In the genomic region with DNA sequence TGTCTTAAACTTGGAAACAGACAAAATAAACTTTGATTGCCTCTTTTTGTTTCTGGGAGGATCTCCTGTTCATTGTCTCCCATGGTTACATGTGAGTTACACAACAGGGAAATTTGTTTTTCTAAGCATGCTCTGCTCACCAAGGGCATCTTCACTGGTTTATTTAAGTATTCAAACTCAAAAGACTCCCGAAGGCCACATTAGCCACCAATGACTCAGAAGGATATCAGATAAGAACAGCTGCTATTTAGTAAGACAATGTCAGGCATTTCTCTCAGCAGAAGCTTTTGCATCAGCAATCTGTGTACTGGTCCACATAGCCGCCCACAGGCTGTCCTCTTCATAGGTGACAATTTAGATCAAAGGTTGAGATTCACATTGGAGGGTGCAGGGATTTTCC, we compare ENCODE assay signal across 12 cellular contexts. TPM values are rescaled to one million over a fixed set of nuclear protein-coding genes. Genes with fewer than 3 reads are reported as not detected.
DNase-seq lines count a peak whose midpoint lies in the region; ATAC-seq, FAIRE-seq and TF ChIP-seq lines count a peak whose summit lies in the region.
"Had no signal": no experiment of that assay in that cellular context is flagged by ENCODE, and none has a peak within 500 bp of the region (broad histone marks: within the 10 kb centered on the region; RNA-seq: fewer than 3 reads in every experiment).

No MANE protein-coding gene starts in this region.

- BruUV-seq in K562 (replicated peaks; lab: Mats Ljungman, UMichigan): no TSS peak

- no peaks in the 10 kb centered on the region for H3K9me1 ChIP-seq in K562 (ENCODE audit: control insufficient read depth, insufficient read depth, low read length)

- no peak for TF ChIP-seq RAD21 in K562 (CRISPR knock-in tag; conservative IDR thresholded peaks at IDR 0.05 in 1 of 2, IDR thresholded peaks at IDR 0.05 in 1 of 2)

- H3K4me2 ChIP-seq in K562 (ENCODE audit: insufficient read depth, low read length): no peak overlapping the region

- H3K27ac Mint-ChIP-seq in stimulated activated naive CD8-positive, alpha-beta T cell treated with anti-CD3 and anti-CD28 coated beads, Interleukin-15, amount 100 ng/mL, for 72 hours: no peak overlapping the region

- no peak for TF ChIP-seq POLR2A in K562 (conservative IDR thresholded peaks at IDR 0.05)

- no peaks in the 10 kb centered on the region for H3K9me3 Mint-ChIP-seq in stimulated activated naive CD8-positive, alpha-beta T cell treated with anti-CD3 and anti-CD28 coated beads, Interleukin-15, amount 100 ng/mL, for 72 hours

- in situ Hi-C loops in K562 (cut with MboI): no loop called here

- TF ChIP-seq EP300 in K562 (IDR thresholded peaks at IDR 0.05; ENCODE audit: low read length): no peak

- CTCF ChIA-PET in K562 (lab: Yijun Ruan, JAX; ENCODE audit: low intra/inter-chr PET ratio): no interaction called here

- H3K4me1 Mint-ChIP-seq in stimulated activated naive CD8-positive, alpha-beta T cell treated with anti-CD3 and anti-CD28 coated beads, Interleukin-15, amount 100 ng/mL, for 72 hours: no peaks in the 10 kb centered on the region

- H3K27ac ChIP-seq in K562 (ENCODE audit: extremely low read depth, low read depth, low read length): no peak overlapping the region

- FAIRE-seq in K562 (lab: Jason Lieb, UNC): no peak

- no peaks in the 10 kb centered on the region for H3K79me2 ChIP-seq in K562 (ENCODE audit: control insufficient read depth, insufficient read depth, low read length)

- no peak overlapping the region for H3K9ac ChIP-seq in K562 (ENCODE audit: insufficient read depth in 1 of 2, low read depth in 2 of 2, low read length in 2 of 2)

- H3K27me3 ChIP-seq in K562 (ENCODE audit: control insufficient read depth in 2 of 2, insufficient read depth in 2 of 2, low read length in 2 of 2): 0 out of 5 replicates have a peak, but pooled peaks cover 0 to 3% of the 10 kb centered on the region in 2 experiments
- H3K27me3 ChIP-seq: BE2C, gastrocnemius medialis had no signal

- H3K4me3 ChIP-seq in K562: no peak overlapping the region
- H3K4me3 ChIP-seq: gastrocnemius medialis had no signal

- H3K36me3 ChIP-seq in K562 (ENCODE audit: control insufficient read depth, insufficient read depth, low read length): no peaks in the 10 kb centered on the region
- H3K36me3 ChIP-seq: BE2C, gastrocnemius medialis had no signal

- H3K4me1 ChIP-seq in K562 (replicated peaks in 1 of 2; ENCODE audit: control insufficient read depth in 2 of 2, insufficient read depth in 2 of 2, low read length in 2 of 2): no peaks in the 10 kb centered on the region
- H3K4me1 ChIP-seq: BE2C, gastrocnemius medialis had no signal

- H3K9me3 ChIP-seq in K562 (replicated peaks; ENCODE audit: control insufficient read depth, insufficient read depth, low read depth, low read length): no peaks in the 10 kb centered on the region
- H3K9me3 ChIP-seq: BE2C, gastrocnemius medialis had no signal

- no peak overlapping the region for H2AFZ ChIP-seq in K562 (ENCODE audit: low read depth, low read length)

- no peak for TF ChIP-seq CTCF in K562 (IDR thresholded peaks at IDR 0.05 in 2 of 3, conservative IDR thresholded peaks at IDR 0.05 in 1 of 3; ENCODE audit: insufficient read depth in 2 of 3, low read depth in 1 of 3, low read length in 3 of 3)

- WGBS in K562 (ENCODE audit: insufficient coverage, low coverage, missing lambda C conversion rate): 0% methylated on average over 2 of the region's 2 CpGs

- no peaks in the 10 kb centered on the region for H3K27me3 Mint-ChIP-seq in stimulated activated naive CD8-positive, alpha-beta T cell treated with anti-CD3 and anti-CD28 coated beads, Interleukin-15, amount 100 ng/mL, for 72 hours

- intact Hi-C loops in K562 (cut with micrococcal nuclease): no loop called here

- peak; percentile 5 for ATAC-seq in stimulated activated naive CD8-positive, alpha-beta T cell treated with anti-CD3 and anti-CD28 coated beads, Interleukin-15, Interleukin-2, amounts not matched to agents 100 U/mL and 50 U/mL, for 24 hours
- no peak for ATAC-seq in stimulated activated naive CD8-positive, alpha-beta T cell treated with anti-CD3 and anti-CD28 coated beads, Interleukin-15, amount 100 ng/mL, for 72 hours
- ATAC-seq in K562 (peak; percentile 69), HG03469 (IDR thresholded peaks at IDR 0.05; ENCODE audit: unreplicated experiment) (no peak), GM21528 (IDR thresholded peaks at IDR 0.05; ENCODE audit: low FRiP score, unreplicated experiment) (no peak)
- ATAC-seq: gastrocnemius medialis had no signal

- DNase-seq in stimulated activated naive CD8-positive, alpha-beta T cell treated with anti-CD3 and anti-CD28 coated beads, Interleukin-15, Interleukin-2, amounts not matched to agents 100 U/mL and 50 U/mL, for 24 hours: no peak
- no peak for DNase-seq in stimulated activated naive CD8-positive, alpha-beta T cell treated with anti-CD3 and anti-CD28 coated beads, Interleukin-15, amount 100 ng/mL, for 72 hours
- DNase-seq in K562 (ENCODE audit: extremely low read depth in 1 of 4, low spot score in 3 of 4): peak in 1 of 4 experiments; percentile 17
- DNase-seq in iPS-NIHi7 (ENCODE audit: extremely low spot score): peak; percentile 26
- no peak for DNase-seq in NCI-H1930 (lab: John Stamatoyannopoulos, UW)
- no peak for DNase-seq in GDM1 (lab: John Stamatoyannopoulos, UW)
- DNase-seq: activated effector memory CD4-positive, alpha-beta T cell treated with Interleukin-2 at 50 U/mL for 16 hours; BE2C; gastrocnemius medialis; NCI-H524 had no signal

- no peak overlapping the region for H3K4me3 Mint-ChIP-seq in stimulated activated naive CD8-positive, alpha-beta T cell treated with anti-CD3 and anti-CD28 coated beads, Interleukin-15, amount 100 ng/mL, for 72 hours

- POLR2A ChIA-PET in K562 (lab: Yijun Ruan, JAX): interaction anchor here (0.6 to 1.0 kb wide), 3 partner anchors 12 to 79 kb away, joined by 3 to 5 read pairs (median 5); no protein-coding TSS in a partner anchor

- no peaks in the 10 kb centered on the region for H4K20me1 ChIP-seq in K562 (replicated peaks; ENCODE audit: control insufficient read depth, insufficient read depth, low read length)

RNA-seq across cellular contexts. Expression of a gene that starts 19.3 kb away (rescaled TPM):
- not detected in 2 replicates for total RNA-seq in K562 (2011; cell fraction: chromatin; rRNA removed; ENCODE audit: low replicate concordance)
- not detected in 2 replicates for total RNA-seq in K562 (2011; cell fraction: nucleolus; rRNA removed)
- total RNA-seq in K562 (2011; cell fraction: nucleoplasm; rRNA removed): not detected in 2 replicates
- not detected in 2 replicates for total RNA-seq in K562 (2014; rRNA removed)
- not detected in 2 replicates for total RNA-seq in K562 (2014; rRNA removed; fragmentation: Illumina TruSeq; extraction: Trizol)
- not detected in 2 replicates for total RNA-seq in K562 (2015; rRNA removed; fragmentation: Illumina TruSeq; extraction: Trizol)
- total RNA-seq in K562 (2021): not detected in 2 replicates
- not detected in 2 replicates for polyA plus RNA-seq in K562 (2011; rRNA removed)
- not detected in 2 replicates for polyA plus RNA-seq in K562 (2011; cell fraction: cytosol; rRNA removed)
- not detected in 2 replicates for polyA plus RNA-seq in K562 (2011; cell fraction: nucleus; rRNA removed)
- not detected in 2 replicates for polyA plus RNA-seq in K562 (2012)
- not detected in 2 replicates for polyA plus RNA-seq in K562 (2014; fragmentation: Illumina TruSeq; extraction: Trizol)
- polyA plus RNA-seq in K562 (2014; fragmentation: Nextera tagmentation; extraction: Ambion mirVana): not detected
- not detected in 2 replicates for polyA plus RNA-seq in K562 (2014; rRNA removed)
- polyA minus RNA-seq in K562 (2011; rRNA and poly(A)+ RNA removed): not detected in 2 replicates
- polyA minus RNA-seq in K562 (2011; cell fraction: cytosol; rRNA and poly(A)+ RNA removed): not detected in 2 replicates
- polyA minus RNA-seq in K562 (2011; cell fraction: nucleus; rRNA and poly(A)+ RNA removed): not detected in 2 replicates
- total RNA-seq: gastrocnemius medialis had no signal

RNA-seq across cellular contexts. Expression of a gene that starts 29.3 kb away (rescaled TPM):
- not detected in 2 replicates for total RNA-seq in K562 (2011; cell fraction: chromatin; rRNA removed; ENCODE audit: low replicate concordance)
- total RNA-seq in K562 (2011; cell fraction: nucleolus; rRNA removed): not detected in 2 replicates
- not detected in 2 replicates for total RNA-seq in K562 (2011; cell fraction: nucleoplasm; rRNA removed)
- not detected in 2 replicates for total RNA-seq in K562 (2014; rRNA removed)
- total RNA-seq in K562 (2014; rRNA removed; fragmentation: Illumina TruSeq; extraction: Trizol): not detected in 2 replicates
- total RNA-seq in K562 (2015; rRNA removed; fragmentation: Illumina TruSeq; extraction: Trizol): not detected in 2 replicates
- total RNA-seq in K562 (2021): not detected in 2 replicates
- not detected in 2 replicates for polyA plus RNA-seq in K562 (2011; rRNA removed)
- polyA plus RNA-seq in K562 (2011; cell fraction: cytosol; rRNA removed): not detected in 2 replicates
- polyA plus RNA-seq in K562 (2011; cell fraction: nucleus; rRNA removed): not detected in 2 replicates
- polyA plus RNA-seq in K562 (2012): 0.01 TPM in 1 of 2 replicates, not detected in the other
- not detected in 2 replicates for polyA plus RNA-seq in K562 (2014; fragmentation: Illumina TruSeq; extraction: Trizol)
- not detected for polyA plus RNA-seq in K562 (2014; fragmentation: Nextera tagmentation; extraction: Ambion mirVana)
- not detected in 2 replicates for polyA plus RNA-seq in K562 (2014; rRNA removed)
- polyA minus RNA-seq in K562 (2011; rRNA and poly(A)+ RNA removed): not detected in 2 replicates
- not detected in 2 replicates for polyA minus RNA-seq in K562 (2011; cell fraction: cytosol; rRNA and poly(A)+ RNA removed)
- not detected in 2 replicates for polyA minus RNA-seq in K562 (2011; cell fraction: nucleus; rRNA and poly(A)+ RNA removed)
- total RNA-seq: gastrocnemius medialis had no signal

RNA-seq across cellular contexts. Expression of a gene that starts 50.2 kb away (rescaled TPM):
- total RNA-seq in K562 (2011; cell fraction: chromatin; rRNA removed; ENCODE audit: low replicate concordance): not detected in 2 replicates
- not detected in 2 replicates for total RNA-seq in K562 (2011; cell fraction: nucleolus; rRNA removed)
- not detected in 2 replicates for total RNA-seq in K562 (2011; cell fraction: nucleoplasm; rRNA removed)
- total RNA-seq in K562 (2014; rRNA removed) (not detected in 2 replicates), K562 (2014; rRNA removed; fragmentation: Illumina TruSeq; extraction: Trizol) (not detected in 2 replicates), K562 (2015; rRNA removed; fragmentation: Illumina TruSeq; extraction: Trizol) (not detected in 2 replicates), K562 (2021) (not detected in 2 replicates)
- polyA plus RNA-seq in K562 (2011; rRNA removed) (not detected in 2 replicates), K562 (2014; fragmentation: Illumina TruSeq; extraction: Trizol) (not detected in 2 replicates), K562 (2014; fragmentation: Nextera tagmentation; extraction: Ambion mirVana) (not detected), K562 (2014; rRNA removed) (not detected in 2 replicates)
- not detected in 2 replicates for polyA plus RNA-seq in K562 (2011; cell fraction: cytosol; rRNA removed)
- polyA plus RNA-seq in K562 (2011; cell fraction: nucleus; rRNA removed): not detected in 2 replicates
- polyA plus RNA-seq in K562 (2012): not detected in 2 replicates
- polyA minus RNA-seq in K562 (2011; rRNA and poly(A)+ RNA removed): not detected in 2 replicates
- not detected in 2 replicates for polyA minus RNA-seq in K562 (2011; cell fraction: cytosol; rRNA and poly(A)+ RNA removed)
- not detected in 2 replicates for polyA minus RNA-seq in K562 (2011; cell fraction: nucleus; rRNA and poly(A)+ RNA removed)
- total RNA-seq: gastrocnemius medialis had no signal

Comparison
In these comparisons a context has a peak if more than half of its experiments do, and no peak if none do; other contexts are left out.
1. ATAC-seq: peak in stimulated activated naive CD8-positive, alpha-beta T cell treated with anti-CD3 and anti-CD28 coated beads, Interleukin-15, Interleukin-2, amounts not matched to agents 100 U/mL and 50 U/mL, for 24 hours (single experiment) and K562 (single experiment); none in stimulated activated naive CD8-positive, alpha-beta T cell treated with anti-CD3 and anti-CD28 coated beads, Interleukin-15, amount 100 ng/mL, for 72 hours (single experiment), HG03469 (single experiment) and GM21528 (single experiment).